1 cellular context compared by ENCODE assay signal in genomic region chr20:37316116-37316774, GRCh38.
TF ChIP-seq lines count a peak whose summit lies in the region.

No MANE protein-coding gene starts in this region.

TF ChIP-seq in H1, 55 proteins besides CTCF, POLR2A, EP300 and RAD21 (continued from another document):
- TF ChIP-seq, protein P1, sequence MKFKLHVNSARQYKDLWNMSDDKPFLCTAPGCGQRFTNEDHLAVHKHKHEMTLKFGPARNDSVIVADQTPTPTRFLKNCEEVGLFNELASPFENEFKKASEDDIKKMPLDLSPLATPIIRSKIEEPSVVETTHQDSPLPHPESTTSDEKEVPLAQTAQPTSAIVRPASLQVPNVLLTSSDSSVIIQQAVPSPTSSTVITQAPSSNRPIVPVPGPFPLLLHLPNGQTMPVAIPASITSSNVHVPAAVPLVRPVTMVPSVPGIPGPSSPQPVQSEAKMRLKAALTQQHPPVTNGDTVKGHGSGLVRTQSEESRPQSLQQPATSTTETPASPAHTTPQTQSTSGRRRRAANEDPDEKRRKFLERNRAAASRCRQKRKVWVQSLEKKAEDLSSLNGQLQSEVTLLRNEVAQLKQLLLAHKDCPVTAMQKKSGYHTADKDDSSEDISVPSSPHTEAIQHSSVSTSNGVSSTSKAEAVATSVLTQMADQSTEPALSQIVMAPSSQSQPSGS (IDR thresholded peaks at IDR 0.05; ENCODE audit: low read length): no peak
- no peak for TF ChIP-seq BCL11A (IDR thresholded peaks at IDR 0.05; ENCODE audit: low read depth in 2 of 2, low read length in 2 of 2)
